ENCODE assay signal across 8 cellular contexts in genomic region chr1:42847111-42847580, GRCh38. TPM values are rescaled to one million over a fixed set of nuclear protein-coding genes. Genes with fewer than 3 reads are reported as not detected.
DNase-seq lines count a peak whose midpoint lies in the region; ATAC-seq and TF ChIP-seq lines count a peak whose summit lies in the region.

No MANE protein-coding gene starts in this region.

- H3K36me3 ChIP-seq in tibial nerve: peaks cover 0 to 48% (median 5%) of the 10 kb centered on the region in 3 donors

- intact Hi-C loops in Right ventricle myocardium inferior (cut with DNase I) (no loop called here), cardiac septum (cut with DNase I) (loop anchor here (2.0 kb wide), 2 partner anchors 30 to 80 kb away; partner anchors contain the start of genes C1orf50, ERMAP, P3H1 and SVBP)

- DNase-seq in Right ventricle myocardium inferior (ENCODE audit: missing footprints) (no peak), cardiac septum (ENCODE audit: low spot score) (no peak), left kidney (ENCODE audit: low read depth, low spot score) (peak; percentile 5), tibial nerve (ENCODE audit: low spot score in 2 of 2) (no peak), A172 (ENCODE audit: low spot score) (no peak), G401 (ENCODE audit: low spot score) (no peak), NCI-H1048 (lab: John Stamatoyannopoulos, UW) (no peak)
- no peak for DNase-seq in activated naive CD8-positive, alpha-beta T cell treated with anti-CD3 and anti-CD28 coated beads, Interleukin-2, amount 10 ng/mL, durations not matched to agents 7 days and 5 days

- peak overlapping the region; percentile 76 to 95 (median 88) for H3K27ac ChIP-seq in tibial nerve

- TF ChIP-seq CTCF in tibial nerve (IDR thresholded peaks at IDR 0.05): no peak

- H3K4me1 ChIP-seq in tibial nerve: peaks cover 0 to 53% (median 10%) of the 10 kb centered on the region in 4 donors

- peaks cover 40% of the 10 kb centered on the region for H3K36me3 Mint-ChIP-seq in activated naive CD8-positive, alpha-beta T cell treated with anti-CD3 and anti-CD28 coated beads, Interleukin-2, amount 10 ng/mL, durations not matched to agents 7 days and 5 days

- H3K27ac Mint-ChIP-seq in activated naive CD8-positive, alpha-beta T cell treated with anti-CD3 and anti-CD28 coated beads, Interleukin-2, amount 10 ng/mL, durations not matched to agents 7 days and 5 days: peak overlapping the region; percentile 87

- H3K9me3 Mint-ChIP-seq in activated naive CD8-positive, alpha-beta T cell treated with anti-CD3 and anti-CD28 coated beads, Interleukin-2, amount 10 ng/mL, durations not matched to agents 7 days and 5 days: peaks cover 3% of the 10 kb centered on the region

- ATAC-seq in Right ventricle myocardium inferior: peak; percentile 0
- ATAC-seq in activated naive CD8-positive, alpha-beta T cell treated with anti-CD3 and anti-CD28 coated beads, Interleukin-2, amount 10 ng/mL, durations not matched to agents 7 days and 5 days (ENCODE audit: low read depth): no peak

- peak overlapping the region; percentile 80 to 97 (median 89) for H3K4me3 ChIP-seq in tibial nerve

- H3K4me1 Mint-ChIP-seq in activated naive CD8-positive, alpha-beta T cell treated with anti-CD3 and anti-CD28 coated beads, Interleukin-2, amount 10 ng/mL, durations not matched to agents 7 days and 5 days: peaks cover 27% of the 10 kb centered on the region

- H3K27me3 ChIP-seq in tibial nerve: no peaks in the 10 kb centered on the region

- no peak for TF ChIP-seq EP300 in tibial nerve (IDR thresholded peaks at IDR 0.05)

- H3K4me3 Mint-ChIP-seq in activated naive CD8-positive, alpha-beta T cell treated with anti-CD3 and anti-CD28 coated beads, Interleukin-2, amount 10 ng/mL, durations not matched to agents 7 days and 5 days: peak overlapping the region; percentile 98

- in situ Hi-C loops in G401 (cut with HindIII; ENCODE audit: low sequenced_read_pairs): no loop called here

- POLR2A ChIA-PET in activated naive CD8-positive, alpha-beta T cell treated with anti-CD3 and anti-CD28 coated beads, Interleukin-2, amount 10 ng/mL, durations not matched to agents 7 days and 5 days (lab: Charles Lee): interaction anchor here (0.6 to 3.2 kb wide), 11 partner anchors 9 to 513 kb away, joined by 3 to 34 read pairs (median 6); partner anchors contain the start of genes C1orf50, ERMAP, P3H1 and PPCS

- no peak for TF ChIP-seq POLR2A in tibial nerve (IDR thresholded peaks at IDR 0.05)

- H3K27me3 Mint-ChIP-seq in activated naive CD8-positive, alpha-beta T cell treated with anti-CD3 and anti-CD28 coated beads, Interleukin-2, amount 10 ng/mL, durations not matched to agents 7 days and 5 days: no peaks in the 10 kb centered on the region

- 9 to 12% methylated on average over 6 of the region's 6 CpGs for WGBS in tibial nerve, 2 donors

- peaks cover 0 to 12% (median 0%) of the 10 kb centered on the region in 4 donors for H3K9me3 ChIP-seq in tibial nerve

RNA-seq across cellular contexts. Expression of gene ZNF691, which starts 0.7 kb away (rescaled TPM):
- total RNA-seq in Right ventricle myocardium inferior: 7.7 TPM
- total RNA-seq in cardiac septum: 6.5 TPM
- 10 to 100 TPM; 12.2 to 14.1 TPM for total RNA-seq in activated naive CD8-positive, alpha-beta T cell treated with anti-CD3 and anti-CD28 coated beads, Interleukin-2, amount 10 ng/mL, durations not matched to agents 7 days and 5 days
- 10 to 100 TPM; 14.1 to 20.5 (median 16.9) TPM for total RNA-seq in tibial nerve
- total RNA-seq in A172 (2014; rRNA removed; shearing (Covaris generic)): 4.4 and 9.1 TPM in 2 replicates
- 23.9 and 24.4 TPM in 2 replicates for total RNA-seq in G401 (2014; rRNA removed; shearing (Covaris generic))

RNA-seq across cellular contexts. Expression of gene SVBP, which starts 29.9 kb away (rescaled TPM):
- 15.3 TPM for total RNA-seq in Right ventricle myocardium inferior
- total RNA-seq in cardiac septum: 17.7 TPM
- 10 to 100 TPM; 15.8 to 18.1 TPM for total RNA-seq in activated naive CD8-positive, alpha-beta T cell treated with anti-CD3 and anti-CD28 coated beads, Interleukin-2, amount 10 ng/mL, durations not matched to agents 7 days and 5 days
- 10 to 100 TPM; 18.6 to 76.0 (median 44.9) TPM for total RNA-seq in tibial nerve
- total RNA-seq in A172 (2014; rRNA removed; shearing (Covaris generic)): 15.2 and 25.8 TPM in 2 replicates
- 19.9 and 20.8 TPM in 2 replicates for total RNA-seq in G401 (2014; rRNA removed; shearing (Covaris generic))

RNA-seq across cellular contexts. Expression of gene ERMAP, which starts 30.2 kb away (rescaled TPM):
- 2.7 TPM for total RNA-seq in Right ventricle myocardium inferior
- 8.5 TPM for total RNA-seq in cardiac septum
- 1 to 10 TPM; 3.9 to 5.0 TPM for total RNA-seq in activated naive CD8-positive, alpha-beta T cell treated with anti-CD3 and anti-CD28 coated beads, Interleukin-2, amount 10 ng/mL, durations not matched to agents 7 days and 5 days
- 10 to 100 TPM in 2 of 4 donors, 1 to 10 TPM in 2; 4.1 to 14.2 (median 8.3) TPM for total RNA-seq in tibial nerve
- 6.2 and 7.8 TPM in 2 replicates for total RNA-seq in A172 (2014; rRNA removed; shearing (Covaris generic))
- 5.3 and 8.1 TPM in 2 replicates for total RNA-seq in G401 (2014; rRNA removed; shearing (Covaris generic))
